In the genomic region with DNA sequence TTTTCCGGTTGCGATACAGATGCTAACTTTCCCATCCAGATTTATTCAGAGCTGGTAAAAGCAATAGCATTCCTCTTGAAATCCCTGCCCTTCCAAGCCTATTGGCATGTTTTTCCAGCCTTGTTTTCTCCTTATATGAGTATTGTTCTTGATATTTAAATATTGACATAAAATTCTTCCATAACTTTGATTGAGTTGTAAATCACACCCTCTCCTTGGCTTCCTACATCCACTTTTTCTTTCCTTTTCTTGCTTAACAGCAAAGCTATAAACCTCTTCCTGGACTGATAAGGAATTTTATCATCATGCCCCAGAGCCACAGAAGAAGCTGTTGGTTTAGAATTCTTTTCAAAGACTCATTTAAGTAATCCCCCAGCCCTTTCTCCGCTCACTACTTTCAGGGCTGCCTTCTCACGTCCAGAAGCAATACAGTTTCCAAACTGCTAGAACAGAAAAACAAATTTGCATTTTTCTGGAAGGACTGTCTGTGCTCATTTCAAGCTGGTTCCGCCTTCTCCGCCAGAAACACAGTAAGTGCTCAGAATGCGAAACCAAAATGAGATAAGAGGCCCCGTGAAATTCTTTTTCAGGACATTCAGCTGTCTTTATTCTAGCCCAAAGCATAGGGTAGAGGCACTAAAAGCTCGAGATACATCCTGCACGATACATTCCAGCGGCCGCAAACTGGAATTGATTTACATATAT, we compare ENCODE assay signal across 1 cellular context.
TF ChIP-seq lines count a peak whose summit lies in the region.

No MANE protein-coding gene starts in this region.

TF ChIP-seq in GM23338, 12 proteins besides CTCF, POLR2A, EP300 and RAD21 (continued from another document):
- TF ChIP-seq, protein P1, sequence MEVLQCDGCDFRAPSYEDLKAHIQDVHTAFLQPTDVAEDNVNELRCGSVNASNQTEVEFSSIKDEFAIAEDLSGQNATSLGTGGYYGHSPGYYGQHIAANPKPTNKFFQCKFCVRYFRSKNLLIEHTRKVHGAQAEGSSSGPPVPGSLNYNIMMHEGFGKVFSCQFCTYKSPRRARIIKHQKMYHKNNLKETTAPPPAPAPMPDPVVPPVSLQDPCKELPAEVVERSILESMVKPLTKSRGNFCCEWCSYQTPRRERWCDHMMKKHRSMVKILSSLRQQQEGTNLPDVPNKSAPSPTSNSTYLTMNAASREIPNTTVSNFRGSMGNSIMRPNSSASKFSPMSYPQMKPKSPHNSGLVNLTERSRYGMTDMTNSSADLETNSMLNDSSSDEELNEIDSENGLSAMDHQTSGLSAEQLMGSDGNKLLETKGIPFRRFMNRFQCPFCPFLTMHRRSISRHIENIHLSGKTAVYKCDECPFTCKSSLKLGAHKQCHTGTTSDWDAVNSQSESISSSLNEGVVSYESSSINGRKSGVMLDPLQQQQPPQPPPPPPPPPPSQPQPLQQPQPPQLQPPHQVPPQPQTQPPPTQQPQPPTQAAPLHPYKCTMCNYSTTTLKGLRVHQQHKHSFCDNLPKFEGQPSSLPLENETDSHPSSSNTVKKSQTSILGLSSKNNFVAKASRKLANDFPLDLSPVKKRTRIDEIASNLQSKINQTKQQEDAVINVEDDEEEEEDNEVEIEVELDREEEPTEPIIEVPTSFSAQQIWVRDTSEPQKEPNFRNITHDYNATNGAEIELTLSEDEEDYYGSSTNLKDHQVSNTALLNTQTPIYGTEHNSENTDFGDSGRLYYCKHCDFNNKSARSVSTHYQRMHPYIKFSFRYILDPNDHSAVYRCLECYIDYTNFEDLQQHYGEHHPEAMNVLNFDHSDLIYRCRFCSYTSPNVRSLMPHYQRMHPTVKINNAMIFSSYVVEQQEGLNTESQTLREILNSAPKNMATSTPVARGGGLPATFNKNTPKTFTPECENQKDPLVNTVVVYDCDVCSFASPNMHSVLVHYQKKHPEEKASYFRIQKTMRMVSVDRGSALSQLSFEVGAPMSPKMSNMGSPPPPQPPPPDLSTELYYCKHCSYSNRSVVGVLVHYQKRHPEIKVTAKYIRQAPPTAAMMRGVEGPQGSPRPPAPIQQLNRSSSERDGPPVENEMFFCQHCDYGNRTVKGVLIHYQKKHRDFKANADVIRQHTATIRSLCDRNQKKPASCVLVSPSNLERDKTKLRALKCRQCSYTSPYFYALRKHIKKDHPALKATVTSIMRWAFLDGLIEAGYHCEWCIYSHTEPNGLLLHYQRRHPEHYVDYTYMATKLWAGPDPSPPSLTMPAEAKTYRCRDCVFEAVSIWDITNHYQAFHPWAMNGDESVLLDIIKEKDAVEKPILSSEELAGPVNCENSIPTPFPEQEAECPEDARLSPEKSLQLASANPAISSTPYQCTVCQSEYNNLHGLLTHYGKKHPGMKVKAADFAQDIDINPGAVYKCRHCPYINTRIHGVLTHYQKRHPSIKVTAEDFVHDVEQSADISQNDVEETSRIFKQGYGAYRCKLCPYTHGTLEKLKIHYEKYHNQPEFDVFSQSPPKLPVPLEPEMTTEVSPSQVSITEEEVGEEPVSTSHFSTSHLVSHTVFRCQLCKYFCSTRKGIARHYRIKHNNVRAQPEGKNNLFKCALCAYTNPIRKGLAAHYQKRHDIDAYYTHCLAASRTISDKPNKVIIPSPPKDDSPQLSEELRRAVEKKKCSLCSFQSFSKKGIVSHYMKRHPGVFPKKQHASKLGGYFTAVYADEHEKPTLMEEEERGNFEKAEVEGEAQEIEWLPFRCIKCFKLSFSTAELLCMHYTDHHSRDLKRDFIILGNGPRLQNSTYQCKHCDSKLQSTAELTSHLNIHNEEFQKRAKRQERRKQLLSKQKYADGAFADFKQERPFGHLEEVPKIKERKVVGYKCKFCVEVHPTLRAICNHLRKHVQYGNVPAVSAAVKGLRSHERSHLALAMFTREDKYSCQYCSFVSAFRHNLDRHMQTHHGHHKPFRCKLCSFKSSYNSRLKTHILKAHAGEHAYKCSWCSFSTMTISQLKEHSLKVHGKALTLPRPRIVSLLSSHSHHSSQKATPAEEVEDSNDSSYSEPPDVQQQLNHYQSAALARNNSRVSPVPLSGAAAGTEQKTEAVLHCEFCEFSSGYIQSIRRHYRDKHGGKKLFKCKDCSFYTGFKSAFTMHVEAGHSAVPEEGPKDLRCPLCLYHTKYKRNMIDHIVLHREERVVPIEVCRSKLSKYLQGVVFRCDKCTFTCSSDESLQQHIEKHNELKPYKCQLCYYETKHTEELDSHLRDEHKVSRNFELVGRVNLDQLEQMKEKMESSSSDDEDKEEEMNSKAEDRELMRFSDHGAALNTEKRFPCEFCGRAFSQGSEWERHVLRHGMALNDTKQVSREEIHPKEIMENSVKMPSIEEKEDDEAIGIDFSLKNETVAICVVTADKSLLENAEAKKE (CRISPR knock-in tag; IDR thresholded peaks at IDR 0.05): no peak
- TF ChIP-seq EZH2phosphoT487 (IDR thresholded peaks at IDR 0.05; ENCODE audit: unreplicated experiment): no peak
- TF ChIP-seq ZNF114 (CRISPR knock-in tag; IDR thresholded peaks at IDR 0.05): no peak
TF ChIP-seq in GM23338: peak in this region for 0.
